ENCODE assay signal across 14 cellular contexts in the genomic region with DNA sequence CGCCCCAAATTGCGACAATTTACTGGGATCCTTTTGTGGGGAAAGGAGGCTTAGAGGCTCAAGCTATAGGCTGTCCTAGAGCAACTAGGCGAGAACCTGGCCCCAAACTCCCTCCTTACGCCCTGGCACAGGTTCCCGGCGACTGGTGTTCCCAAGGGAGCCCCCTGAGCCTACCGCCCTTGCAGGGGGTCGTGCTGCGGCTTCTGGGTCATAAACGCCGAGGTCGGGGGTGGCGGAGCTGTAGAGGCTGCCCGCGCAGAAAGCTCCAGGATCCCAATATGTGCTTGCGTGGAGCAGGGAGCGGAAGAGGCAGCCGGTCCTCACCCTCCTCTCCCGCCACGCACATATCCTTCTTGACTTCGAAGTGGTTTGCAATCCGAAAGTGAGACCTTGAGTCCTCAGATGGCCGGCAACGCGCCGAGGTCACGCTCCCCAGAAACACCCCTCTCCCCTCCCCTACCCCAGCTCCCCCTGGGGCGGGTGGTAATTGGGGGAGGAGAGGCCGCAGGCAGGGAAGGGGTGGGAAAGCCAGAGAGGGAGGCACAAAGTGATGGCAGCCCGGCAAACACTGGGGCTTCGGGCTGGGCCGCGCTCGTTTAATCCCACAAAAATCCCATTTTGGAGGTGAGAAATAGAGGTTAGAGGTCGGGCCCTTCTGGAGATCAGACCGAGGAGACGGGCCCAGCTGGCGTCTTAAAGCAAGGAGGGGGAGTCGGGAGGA. TPM values are rescaled to one million over a fixed set of nuclear protein-coding genes. Genes with fewer than 3 reads are reported as not detected.
DNase-seq lines count a peak whose midpoint lies in the region; ATAC-seq and TF ChIP-seq lines count a peak whose summit lies in the region.
"Had no signal": no experiment of that assay in that cellular context is flagged by ENCODE, and none has a peak within 500 bp of the region (broad histone marks: within the 10 kb centered on the region; RNA-seq: fewer than 3 reads in every experiment).

No MANE protein-coding gene starts in this region.

- H3K36me3 ChIP-seq in aorta (ENCODE audit: control insufficient read depth in 1 of 2, insufficient read depth in 2 of 2, low read length in 1 of 2) (no peaks in the 10 kb centered on the region), hepatocyte (replicated peaks; ENCODE audit: insufficient read depth, low read depth) (no peaks in the 10 kb centered on the region)

- DNase-seq in stimulated activated naive CD8-positive, alpha-beta T cell treated with anti-CD3 and anti-CD28 coated beads, Interleukin-15, amount 100 ng/mL, for 72 hours: peak in 1 of 2 donors; percentile 6
- DNase-seq in stimulated activated naive CD8-positive, alpha-beta T cell treated with anti-CD3 and anti-CD28 coated beads, Interleukin-15, Interleukin-2, amounts not matched to agents 100 U/mL and 50 U/mL, for 24 hours: no peak
- DNase-seq in coronary artery (ENCODE audit: low spot score) (no peak), mesenteric fat pad (ENCODE audit: low spot score) (peak; percentile 80), aorta (peak; percentile 31 to 70), ACHN (no peak), hepatocyte (ENCODE audit: low spot score) (no peak)
- DNase-seq in effector CD8-positive, alpha-beta T cell (lab: John Stamatoyannopoulos, UW): no peak
- DNase-seq: activated CD4-positive, alpha-beta memory T cell treated with anti-CD3 and anti-CD28 coated beads, Interleukin-2, amount 10 ng/mL, durations not matched to agents 7 days and 5 days; caudate nucleus; MG63; NCI-H226 had no signal

- H3K4me3 ChIP-seq in coronary artery: peak overlapping the region; percentile 63
- no peak overlapping the region for H3K4me3 ChIP-seq in aorta (ENCODE audit: low read length in 2 of 2)
- H3K4me3 ChIP-seq in hepatocyte: no peak overlapping the region
- H3K4me3 ChIP-seq: MG63 had no signal

- no peaks in the 10 kb centered on the region for H3K4me1 ChIP-seq in aorta (ENCODE audit: control insufficient read depth in 1 of 2, insufficient read depth in 2 of 2, low read length in 2 of 2)
- H3K4me1 ChIP-seq in hepatocyte (ENCODE audit: insufficient read depth): peaks cover 26% of the 10 kb centered on the region

- in situ Hi-C loops in ACHN (cut with HindIII; ENCODE audit: low pct_ligation_motif_present, low pct_unique_long_range_greater_than_20kb, low sequenced_read_pairs): no loop called here

- H3K4me3 Mint-ChIP-seq in stimulated activated naive CD8-positive, alpha-beta T cell treated with anti-CD3 and anti-CD28 coated beads, Interleukin-15, amount 100 ng/mL, for 72 hours: peak overlapping the region; percentile 36 to 56
- H3K4me3 Mint-ChIP-seq: activated CD4-positive, alpha-beta memory T cell treated with anti-CD3 and anti-CD28 coated beads, Interleukin-2, amount 10 ng/mL, durations not matched to agents 7 days and 5 days; T-helper 1 cell treated with Interleukin-12 subunit alpha and Interleukin-12 subunit beta and Interleukin-4 antibody, amounts not matched to agents 30 μg/mL and 1 μg/mL, for 36 hours had no signal

- 7 to 8% methylated on average over 39 of the region's 39 CpGs for WGBS in aorta, 2 donors
- 4% methylated on average over 36 of the region's 39 CpGs for whole genome bisulfite sequencing in hepatocyte (ENCODE audit: low lambda C conversion rate, missing lambda C conversion rate)

- ATAC-seq in stimulated activated naive CD8-positive, alpha-beta T cell treated with anti-CD3 and anti-CD28 coated beads, Interleukin-15, amount 100 ng/mL, for 72 hours: no peak
- ATAC-seq in stimulated activated naive CD8-positive, alpha-beta T cell treated with anti-CD3 and anti-CD28 coated beads, Interleukin-15, Interleukin-2, amounts not matched to agents 100 U/mL and 50 U/mL, for 24 hours: no peak
- ATAC-seq in aorta (ENCODE audit: low FRiP score): no peak

- no peaks in the 10 kb centered on the region for H3K27me3 ChIP-seq in aorta (ENCODE audit: control insufficient read depth in 1 of 2, insufficient read depth in 2 of 2, low read length in 1 of 2)
- peaks cover 100% of the 10 kb centered on the region for H3K27me3 ChIP-seq in hepatocyte
- H3K27me3 ChIP-seq: MG63 had no signal

- no peaks in the 10 kb centered on the region for H3K9me3 Mint-ChIP-seq in stimulated activated naive CD8-positive, alpha-beta T cell treated with anti-CD3 and anti-CD28 coated beads, Interleukin-15, amount 100 ng/mL, for 72 hours
- H3K9me3 Mint-ChIP-seq: activated CD4-positive, alpha-beta memory T cell treated with anti-CD3 and anti-CD28 coated beads, Interleukin-2, amount 10 ng/mL, durations not matched to agents 7 days and 5 days; T-helper 1 cell treated with Interleukin-12 subunit alpha and Interleukin-12 subunit beta and Interleukin-4 antibody, amounts not matched to agents 30 μg/mL and 1 μg/mL, for 36 hours had no signal

- peak overlapping the region in 1 of 2 donors; percentile 19 for H3K27ac Mint-ChIP-seq in stimulated activated naive CD8-positive, alpha-beta T cell treated with anti-CD3 and anti-CD28 coated beads, Interleukin-15, amount 100 ng/mL, for 72 hours
- H3K27ac Mint-ChIP-seq: activated CD4-positive, alpha-beta memory T cell treated with anti-CD3 and anti-CD28 coated beads, Interleukin-2, amount 10 ng/mL, durations not matched to agents 7 days and 5 days; T-helper 1 cell treated with Interleukin-12 subunit alpha and Interleukin-12 subunit beta and Interleukin-4 antibody, amounts not matched to agents 30 μg/mL and 1 μg/mL, for 36 hours had no signal

- H3K9me2 ChIP-seq in hepatocyte (replicated peaks; ENCODE audit: insufficient read depth): no peaks in the 10 kb centered on the region

- H4K20me1 ChIP-seq in hepatocyte (ENCODE audit: insufficient read depth, poor library complexity, severe bottlenecking): no peaks in the 10 kb centered on the region

- H2AFZ ChIP-seq in hepatocyte: no peak overlapping the region

- H3K79me2 ChIP-seq in hepatocyte: no peaks in the 10 kb centered on the region

- H3K9me3 ChIP-seq in aorta (ENCODE audit: control insufficient read depth, low read length) (no peaks in the 10 kb centered on the region), hepatocyte (ENCODE audit: low read depth) (no peaks in the 10 kb centered on the region)
- H3K9me3 ChIP-seq: MG63 had no signal

- peaks cover 100% of the 10 kb centered on the region for H3K27me3 Mint-ChIP-seq in stimulated activated naive CD8-positive, alpha-beta T cell treated with anti-CD3 and anti-CD28 coated beads, Interleukin-15, amount 100 ng/mL, for 72 hours

- H3K27ac ChIP-seq in coronary artery: no peak overlapping the region
- H3K27ac ChIP-seq in aorta (ENCODE audit: low read depth in 1 of 2, low read length in 2 of 2): no peak overlapping the region
- no peak overlapping the region for H3K27ac ChIP-seq in hepatocyte
- H3K27ac ChIP-seq: C4-2B had no signal

- peaks cover 89% of the 10 kb centered on the region for H3K4me1 Mint-ChIP-seq in stimulated activated naive CD8-positive, alpha-beta T cell treated with anti-CD3 and anti-CD28 coated beads, Interleukin-15, amount 100 ng/mL, for 72 hours

- intact Hi-C loops in aorta (cut with DNase I): no loop called here

- no peak overlapping the region for H3K4me2 ChIP-seq in hepatocyte

- TF ChIP-seq CTCF in coronary artery (IDR thresholded peaks at IDR 0.05) (no peak), hepatocyte (IDR thresholded peaks at IDR 0.05; ENCODE audit: poor library complexity) (no peak)

RNA-seq across cellular contexts. Expression of a gene that starts 6.2 kb away (rescaled TPM):
- total RNA-seq in mesenteric fat pad (not detected), aorta (not detected), hepatocyte (0.20 and 0.76 TPM in 2 replicates)
- polyA plus RNA-seq in aorta (not detected), hepatocyte (0.13 and 0.35 TPM in 2 replicates)

Comparison
In these comparisons a context has a peak if more than half of its experiments do, and no peak if none do; other contexts are left out.
1. DNase-seq: peak in mesenteric fat pad (single experiment) and aorta (2 of 2); none in stimulated activated naive CD8-positive, alpha-beta T cell treated with anti-CD3 and anti-CD28 coated beads, Interleukin-15, Interleukin-2, amounts not matched to agents 100 U/mL and 50 U/mL, for 24 hours (single experiment), coronary artery (single experiment), effector CD8-positive, alpha-beta T cell (single experiment), ACHN (single experiment) and hepatocyte (single experiment).